In genomic region chr4:102824398-102824797, GRCh38 we compare ENCODE assay signal across 8 cellular contexts.
DNase-seq lines count a peak whose midpoint lies in the region; ATAC-seq and TF ChIP-seq lines count a peak whose summit lies in the region.

No MANE protein-coding gene starts in this region.

- CTCF ChIA-PET in AG04449 (lab: Yijun Ruan, JAX): interaction anchor here (0.7 to 4.7 kb wide), 4 partner anchors 8 to 376 kb away, joined by 3 to 38 read pairs (median 12); no protein-coding TSS in a partner anchor

- DNase-seq in AG04449 (ENCODE audit: low read depth, low spot score): no peak
- no peak for DNase-seq in choroid plexus epithelial cell (ENCODE audit: low read depth)
- no peak for DNase-seq in stimulated activated CD8-positive, alpha-beta memory T cell treated with anti-CD3 and anti-CD28 coated beads, Interleukin-4, amount 100 ng/mL, for 48 hours

- no peak for ATAC-seq in HG03196 (IDR thresholded peaks at IDR 0.05; ENCODE audit: unreplicated experiment)
- ATAC-seq in GM21526 (IDR thresholded peaks at IDR 0.05; ENCODE audit: low FRiP score, unreplicated experiment): no peak
- no peak for ATAC-seq in HG03378 (IDR thresholded peaks at IDR 0.05; ENCODE audit: unreplicated experiment)

- H3K9ac ChIP-seq in HUES6 (ENCODE audit: low read length): no peak overlapping the region
- H3K9ac ChIP-seq in muscle layer of colon (ENCODE audit: low read length): peak overlapping the region; percentile 100

- H3K36me3 ChIP-seq in HUES6 (ENCODE audit: control insufficient read depth, insufficient read depth, low read length): peaks cover 45% of the 10 kb centered on the region
- H3K36me3 ChIP-seq in muscle layer of colon (ENCODE audit: insufficient read depth, low read length): no peaks in the 10 kb centered on the region

- H3K4me3 ChIP-seq in AG04449 (ENCODE audit: low read depth, low read length): peak overlapping the region; percentile 86
- peak overlapping the region; percentile 97 for H3K4me3 ChIP-seq in HUES6 (ENCODE audit: low read depth, low read length)
- peak overlapping the region; percentile 90 for H3K4me3 ChIP-seq in choroid plexus epithelial cell (ENCODE audit: low read depth, low read length)
- peak overlapping the region; percentile 88 to 92 for H3K4me3 ChIP-seq in muscle layer of colon (ENCODE audit: low read depth in 1 of 2, low read length in 2 of 2)

- H3K27ac ChIP-seq in HUES6 (ENCODE audit: low read depth, low read length) (peak overlapping the region; percentile 99; the same call in 1 of the 2 replicates), muscle layer of colon (ENCODE audit: low read depth, low read length) (peak overlapping the region; percentile 89)

- H3K9me3 ChIP-seq in HUES6 (ENCODE audit: control insufficient read depth, insufficient read depth, low read depth, low read length): no peaks in the 10 kb centered on the region
- H3K9me3 ChIP-seq in muscle layer of colon (ENCODE audit: low read length): no peaks in the 10 kb centered on the region

- peaks cover 50% of the 10 kb centered on the region for H3K4me1 ChIP-seq in HUES6 (ENCODE audit: control insufficient read depth, insufficient read depth, low read length)
- peaks cover 59% of the 10 kb centered on the region for H3K4me1 ChIP-seq in muscle layer of colon (ENCODE audit: insufficient read depth, low read length)

- POLR2A ChIA-PET in AG04449 (lab: Yijun Ruan, JAX): interaction anchor here (1.1 to 4.5 kb wide), 2 partner anchors 63 to 204 kb away, joined by 3 to 37 read pairs; no protein-coding TSS in a partner anchor

- H3K27me3 ChIP-seq in HUES6 (ENCODE audit: control insufficient read depth, insufficient read depth, low read length): no peaks in the 10 kb centered on the region
- no peaks in the 10 kb centered on the region for H3K27me3 ChIP-seq in muscle layer of colon (ENCODE audit: control insufficient read depth in 1 of 2, insufficient read depth in 2 of 2, low read length in 2 of 2)

- TF ChIP-seq CTCF in AG04449 (IDR thresholded peaks at IDR 0.05; ENCODE audit: insufficient read depth, low read length, missing control alignments) (no peak), choroid plexus epithelial cell (conservative IDR thresholded peaks at IDR 0.05; ENCODE audit: low read depth, low read length) (no peak)
